Comparison of ENCODE assay signal across 16 cellular contexts in genomic region chr14:76829650-76830421, GRCh38. TPM values are rescaled to one million over a fixed set of nuclear protein-coding genes. Genes with fewer than 3 reads are reported as not detected.
DNase-seq lines count a peak whose midpoint lies in the region; ATAC-seq and TF ChIP-seq lines count a peak whose summit lies in the region.
"Had no signal": no experiment of that assay in that cellular context is flagged by ENCODE, and none has a peak within 500 bp of the region (broad histone marks: within the 10 kb centered on the region; RNA-seq: fewer than 3 reads in every experiment).

No MANE protein-coding gene starts in this region.

- TF ChIP-seq CTCF in Calu3 (IDR thresholded peaks at IDR 0.05; ENCODE audit: unreplicated experiment) (no peak), heart right ventricle (IDR thresholded peaks at IDR 0.05) (no peak), progenitor cell of endocrine pancreas (IDR thresholded peaks at IDR 0.05; ENCODE audit: unreplicated experiment) (no peak)

- H3K36me3 Mint-ChIP-seq in Calu3 (ENCODE audit: insufficient read depth, unreplicated experiment) (no peaks in the 10 kb centered on the region), progenitor cell of endocrine pancreas (ENCODE audit: insufficient read depth) (peaks cover 7% of the 10 kb centered on the region)
- peaks cover 0 to 3% (median 0%) of the 10 kb centered on the region in 3 donors for H3K36me3 Mint-ChIP-seq in naive thymus-derived CD8-positive, alpha-beta T cell
- H3K36me3 Mint-ChIP-seq: activated naive CD8-positive, alpha-beta T cell had no signal

- ATAC-seq in heart right ventricle (peak; percentile 61 to 80 (median 70)), HG03108 (IDR thresholded peaks at IDR 0.05; ENCODE audit: unreplicated experiment) (no peak)
- no peak for ATAC-seq in naive thymus-derived CD8-positive, alpha-beta T cell

- H2BK5ac ChIP-seq in mesenchymal stem cell (ENCODE audit: low read depth, low read length, poor library complexity, severe bottlenecking) = no peak overlapping the region

- H3K4me2 ChIP-seq in mesenchymal stem cell (ENCODE audit: low read length, poor library complexity, severe bottlenecking) = no peak overlapping the region

- H3K9me3 ChIP-seq in SJCRH30 (replicated peaks) (0 out of 2 replicates have a peak, but pooled peaks cover 2% of the 10 kb centered on the region), heart right ventricle (peaks cover 0 to 7% (median 0%) of the 10 kb centered on the region in 11 donors), mesenchymal stem cell (ENCODE audit: control insufficient read depth, low read length) (no peaks in the 10 kb centered on the region)

- no TSS peak for BruUV-seq in Calu3 (replicated peaks; lab: Mats Ljungman, UMichigan)

- no peak overlapping the region for H2BK12ac ChIP-seq in mesenchymal stem cell (ENCODE audit: low read length in 2 of 2)

- no peak overlapping the region for H3K27ac Mint-ChIP-seq in Calu3 (ENCODE audit: unreplicated experiment)
- H3K27ac Mint-ChIP-seq in progenitor cell of endocrine pancreas = peak overlapping the region; percentile 98
- H3K27ac Mint-ChIP-seq in naive thymus-derived CD8-positive, alpha-beta T cell = no peak overlapping the region
- H3K27ac Mint-ChIP-seq: activated CD4-positive, alpha-beta memory T cell treated with anti-CD3 and anti-CD28 coated beads, Interleukin-2, amount 10 ng/mL, durations not matched to agents 7 days and 5 days; activated naive CD8-positive, alpha-beta T cell; H9 had no signal

- no peak overlapping the region for H3K4ac ChIP-seq in mesenchymal stem cell (ENCODE audit: low read depth in 1 of 2, low read length in 2 of 2)

- peaks cover 47% of the 10 kb centered on the region for H3K4me1 ChIP-seq in SJCRH30
- H3K4me1 ChIP-seq in heart right ventricle = peaks cover 0 to 55% (median 22%) of the 10 kb centered on the region in 9 donors
- no peaks in the 10 kb centered on the region for H3K4me1 ChIP-seq in mesenchymal stem cell (ENCODE audit: control insufficient read depth, insufficient read depth, low read depth, low read length)

- DNase-seq in Calu3 (peak; percentile 45), SJCRH30 (peak; percentile 90 to 94), heart right ventricle (peak; percentile 67 to 77), progenitor cell of endocrine pancreas (ENCODE audit: low spot score, unreplicated experiment) (no peak), KG1 (lab: John Stamatoyannopoulos, UW) (no peak), mesenchymal stem cell (no peak)
- DNase-seq in naive thymus-derived CD8-positive, alpha-beta T cell = no peak
- DNase-seq: activated CD4-positive, alpha-beta memory T cell treated with anti-CD3 and anti-CD28 coated beads, Interleukin-2, amount 10 ng/mL, durations not matched to agents 7 days and 5 days; effector CD8-positive, alpha-beta T cell; H9; NCI-H510A treated with DMSO at 0.1 percent for 48 hours; stimulated activated CD4-positive, alpha-beta T cell treated with anti-CD3 and anti-CD28 coated beads, Interleukin-2, amount 100 ng/mL, for 48 hours had no signal

- no peak overlapping the region for H3K14ac ChIP-seq in mesenchymal stem cell (ENCODE audit: low read length in 2 of 2)

- no peak overlapping the region for H2AK5ac ChIP-seq in mesenchymal stem cell (ENCODE audit: low read length, severe bottlenecking)

- no peak overlapping the region for H3K9ac ChIP-seq in mesenchymal stem cell (ENCODE audit: low read length)

- no peak overlapping the region for H2BK120ac ChIP-seq in mesenchymal stem cell (ENCODE audit: low read depth, low read length)

- POLR2A ChIA-PET in naive thymus-derived CD8-positive, alpha-beta T cell (lab: Charles Lee) = no interaction called here

- 62 to 64% methylated on average over 7 of the region's 7 CpGs for WGBS in heart right ventricle, 2 donors
- 70% methylated on average over 6 of the region's 7 CpGs for WGBS in mesenchymal stem cell

- H2AFZ ChIP-seq in mesenchymal stem cell (ENCODE audit: low read depth, low read length) = no peak overlapping the region

- no peaks in the 10 kb centered on the region for H3K9me3 Mint-ChIP-seq in Calu3 (ENCODE audit: low read depth, unreplicated experiment)
- H3K9me3 Mint-ChIP-seq in progenitor cell of endocrine pancreas (ENCODE audit: low read depth) = peaks cover 4% of the 10 kb centered on the region
- H3K9me3 Mint-ChIP-seq in naive thymus-derived CD8-positive, alpha-beta T cell = peaks cover 0 to 3% (median 0%) of the 10 kb centered on the region in 9 donors
- H3K9me3 Mint-ChIP-seq: activated CD4-positive, alpha-beta memory T cell treated with anti-CD3 and anti-CD28 coated beads, Interleukin-2, amount 10 ng/mL, durations not matched to agents 7 days and 5 days; H9 had no signal

- H3K27me3 ChIP-seq in SJCRH30 = no peaks in the 10 kb centered on the region
- H3K27me3 ChIP-seq in heart right ventricle = no peaks in the 10 kb centered on the region
- peaks cover 4 to 42% of the 10 kb centered on the region in 2 experiments for H3K27me3 ChIP-seq in mesenchymal stem cell (ENCODE audit: control insufficient read depth in 1 of 2, insufficient read depth in 1 of 2, low read length in 2 of 2)

- H3K4me3 ChIP-seq in SJCRH30 (no peak overlapping the region), heart right ventricle (no peak overlapping the region), mesenchymal stem cell (ENCODE audit: insufficient read depth in 1 of 2, low read depth in 1 of 2, low read length in 2 of 2) (no peak overlapping the region)

- H3K23ac ChIP-seq in mesenchymal stem cell (ENCODE audit: low read length in 2 of 2) = no peak overlapping the region

- H3K36me3 ChIP-seq in SJCRH30 (no peaks in the 10 kb centered on the region), heart right ventricle (peaks cover 0 to 17% (median 0%) of the 10 kb centered on the region in 9 donors), mesenchymal stem cell (ENCODE audit: control insufficient read depth in 1 of 2, insufficient read depth in 2 of 2, low read depth in 1 of 2, low read length in 2 of 2) (no peaks in the 10 kb centered on the region)

- H3K27ac ChIP-seq in SJCRH30 = peak overlapping the region; percentile 34
- H3K27ac ChIP-seq in heart right ventricle = peak overlapping the region; percentile 18 to 85 (median 80)
- no peak overlapping the region for H3K27ac ChIP-seq in mesenchymal stem cell (ENCODE audit: low read length, poor library complexity, severe bottlenecking)

- no peak overlapping the region for H2BK15ac ChIP-seq in mesenchymal stem cell (ENCODE audit: low read depth, poor library complexity, severe bottlenecking)

- H3K18ac ChIP-seq in mesenchymal stem cell (ENCODE audit: low read depth in 1 of 2, low read length in 2 of 2) = no peak overlapping the region

- intact Hi-C loops in Calu3 (cut with micrococcal nuclease; ENCODE audit: unreplicated experiment) = no loop called here
- intact Hi-C loops in heart right ventricle (cut with DNase I) = no loop called here

- peaks cover 19% of the 10 kb centered on the region for H3K4me1 Mint-ChIP-seq in Calu3 (ENCODE audit: low read depth, unreplicated experiment)
- peaks cover 61% of the 10 kb centered on the region for H3K4me1 Mint-ChIP-seq in progenitor cell of endocrine pancreas (ENCODE audit: low read depth)
- H3K4me1 Mint-ChIP-seq in naive thymus-derived CD8-positive, alpha-beta T cell = peaks cover 0 to 1% (median 0%) of the 10 kb centered on the region in 4 donors
- H3K4me1 Mint-ChIP-seq: activated CD4-positive, alpha-beta memory T cell treated with anti-CD3 and anti-CD28 coated beads, Interleukin-2, amount 10 ng/mL, durations not matched to agents 7 days and 5 days had no signal

- no peaks in the 10 kb centered on the region for H3K79me1 ChIP-seq in mesenchymal stem cell (replicated peaks; ENCODE audit: low read length, poor library complexity, severe bottlenecking)

- CTCF ChIA-PET in Calu3 (lab: Charles Lee) = interaction anchor here (0.6 to 1.0 kb wide), 3 partner anchors 16 to 241 kb away, joined by 3 to 4 read pairs (median 3); partner anchors contain the start of gene ANGEL1

- H4K91ac ChIP-seq in mesenchymal stem cell (ENCODE audit: low read length) = no peak overlapping the region

- no peak overlapping the region for H4K8ac ChIP-seq in mesenchymal stem cell (ENCODE audit: low read length)

- H3K27me3 Mint-ChIP-seq in Calu3 (ENCODE audit: unreplicated experiment) (peaks cover 41% of the 10 kb centered on the region), progenitor cell of endocrine pancreas (no peaks in the 10 kb centered on the region)
- peaks cover 0 to 11% (median 8%) of the 10 kb centered on the region in 5 donors for H3K27me3 Mint-ChIP-seq in naive thymus-derived CD8-positive, alpha-beta T cell

- H3K4me3 Mint-ChIP-seq in Calu3 (ENCODE audit: low read depth, unreplicated experiment) (no peak overlapping the region), progenitor cell of endocrine pancreas (ENCODE audit: low read depth) (peak overlapping the region; percentile 32)
- H3K4me3 Mint-ChIP-seq in naive thymus-derived CD8-positive, alpha-beta T cell = no peak overlapping the region
- H3K4me3 Mint-ChIP-seq: activated CD4-positive, alpha-beta memory T cell treated with anti-CD3 and anti-CD28 coated beads, Interleukin-2, amount 10 ng/mL, durations not matched to agents 7 days and 5 days; activated naive CD8-positive, alpha-beta T cell; H9 had no signal

RNA-seq across cellular contexts. Expression of gene LRRC74A, which starts 3.6 kb away (rescaled TPM):
- total RNA-seq in Calu3 (2022) = not detected in 2 replicates
- total RNA-seq in SJCRH30 (2014; rRNA removed; shearing (Covaris generic)) = not detected in 2 replicates
- not detected for total RNA-seq in heart right ventricle
- not detected for polyA plus RNA-seq in heart right ventricle
- not detected in 2 replicates for total RNA-seq in progenitor cell of endocrine pancreas
- polyA plus RNA-seq in mesenchymal stem cell (2013, experiment 1 of 2) = not detected
- not detected for polyA plus RNA-seq in mesenchymal stem cell (2013, experiment 2 of 2)
- total RNA-seq in naive thymus-derived CD8-positive, alpha-beta T cell = not detected
- under 1 TPM in 1 of 3 donors, not detected in 2; 0.56 TPM for polyA plus RNA-seq in naive thymus-derived CD8-positive, alpha-beta T cell
- total RNA-seq: activated CD4-positive, alpha-beta memory T cell treated with anti-CD3 and anti-CD28 coated beads, Interleukin-2, amount 10 ng/mL, durations not matched to agents 7 days and 5 days; H9; T-helper 1 cell treated with Interleukin-12 subunit alpha and Interleukin-12 subunit beta and Interleukin-4 antibody, amounts not matched to agents 30 ng/mL and 1 ng/mL, for 36 hours had no signal
- polyA plus RNA-seq: neural cell had no signal

RNA-seq across cellular contexts. Expression of gene ANGEL1, which starts 17.2 kb away (rescaled TPM):
- total RNA-seq in Calu3 (2022) (19.8 and 26.3 TPM in 2 replicates), heart right ventricle (10 to 100 TPM in 8 of 10 donors, 1 to 10 TPM in 2; 9.2 to 17.1 (median 12.9) TPM), progenitor cell of endocrine pancreas (121 and 129 TPM in 2 replicates)
- total RNA-seq in SJCRH30 (2014; rRNA removed; shearing (Covaris generic)) = 15.8 and 18.3 TPM in 2 replicates
- 1 to 10 TPM; 5.5 to 9.9 TPM for polyA plus RNA-seq in heart right ventricle
- polyA plus RNA-seq in mesenchymal stem cell (2013, experiment 1 of 2) = 6.7 TPM
- 6.5 TPM for polyA plus RNA-seq in mesenchymal stem cell (2013, experiment 2 of 2)
- 10 to 100 TPM; 30.7 to 32.2 TPM for total RNA-seq in naive thymus-derived CD8-positive, alpha-beta T cell
- 10 to 100 TPM; 26.7 to 27.6 (median 27.5) TPM for polyA plus RNA-seq in naive thymus-derived CD8-positive, alpha-beta T cell

Comparison
In these comparisons a context has a peak if more than half of its experiments do, and no peak if none do; other contexts are left out.
1. DNase-seq: peak in Calu3 (single experiment), SJCRH30 (2 of 2) and heart right ventricle (2 of 2); none in progenitor cell of endocrine pancreas (single experiment), KG1 (single experiment), mesenchymal stem cell (single experiment) and naive thymus-derived CD8-positive, alpha-beta T cell (0 of 10).
2. ATAC-seq: peak in heart right ventricle (8 of 8); none in HG03108 (single experiment) and naive thymus-derived CD8-positive, alpha-beta T cell (0 of 2).